Comparison of ENCODE assay signal across 1 cellular context in the genomic region with DNA sequence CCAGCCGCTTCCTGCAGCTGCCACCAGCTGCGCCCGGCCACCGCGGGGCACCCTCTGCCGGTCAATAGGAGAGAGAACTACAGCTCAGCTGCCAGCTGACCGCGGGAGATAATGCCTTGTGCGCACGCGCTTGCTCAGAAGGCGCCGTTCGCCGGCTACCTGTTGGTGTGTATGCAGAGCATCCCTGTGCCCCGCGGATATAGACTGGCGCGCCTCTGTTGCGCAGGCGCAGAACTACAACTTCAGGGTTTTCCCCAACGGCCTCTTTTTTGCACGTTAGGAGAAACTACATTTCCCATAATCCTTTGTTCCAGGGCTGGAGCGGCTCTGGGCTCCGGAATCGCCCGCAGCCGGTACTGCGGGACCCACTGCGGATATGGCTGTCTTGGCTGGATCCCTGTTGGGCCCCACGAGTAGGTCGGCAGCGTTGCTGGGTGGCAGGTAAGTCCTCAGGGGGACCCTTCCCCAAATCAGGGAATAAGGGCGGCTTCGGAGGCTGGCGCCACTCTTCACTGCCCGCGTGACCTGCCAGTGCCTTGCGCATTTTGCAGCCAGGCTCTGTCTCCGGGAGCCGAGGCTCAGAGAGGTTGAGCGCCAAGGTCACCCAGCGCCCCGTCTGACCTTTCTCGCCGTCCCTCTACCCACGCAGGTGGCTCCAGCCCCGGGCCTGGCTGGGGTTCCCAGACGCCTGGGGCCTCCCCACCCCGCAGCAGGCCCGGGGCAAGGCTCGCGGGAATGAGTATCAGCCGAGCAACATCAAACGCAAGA.
TF ChIP-seq lines count a peak whose summit lies in the region.

A gene (plus strand): TSS at position 356 of the 768 bp plus-strand sequence. CDS start 21 bp downstream, at position 377.

TF ChIP-seq in K562, 482 proteins besides CTCF, POLR2A, EP300 and RAD21 (continued from another document and continues in another):
- TF ChIP-seq, protein P1, sequence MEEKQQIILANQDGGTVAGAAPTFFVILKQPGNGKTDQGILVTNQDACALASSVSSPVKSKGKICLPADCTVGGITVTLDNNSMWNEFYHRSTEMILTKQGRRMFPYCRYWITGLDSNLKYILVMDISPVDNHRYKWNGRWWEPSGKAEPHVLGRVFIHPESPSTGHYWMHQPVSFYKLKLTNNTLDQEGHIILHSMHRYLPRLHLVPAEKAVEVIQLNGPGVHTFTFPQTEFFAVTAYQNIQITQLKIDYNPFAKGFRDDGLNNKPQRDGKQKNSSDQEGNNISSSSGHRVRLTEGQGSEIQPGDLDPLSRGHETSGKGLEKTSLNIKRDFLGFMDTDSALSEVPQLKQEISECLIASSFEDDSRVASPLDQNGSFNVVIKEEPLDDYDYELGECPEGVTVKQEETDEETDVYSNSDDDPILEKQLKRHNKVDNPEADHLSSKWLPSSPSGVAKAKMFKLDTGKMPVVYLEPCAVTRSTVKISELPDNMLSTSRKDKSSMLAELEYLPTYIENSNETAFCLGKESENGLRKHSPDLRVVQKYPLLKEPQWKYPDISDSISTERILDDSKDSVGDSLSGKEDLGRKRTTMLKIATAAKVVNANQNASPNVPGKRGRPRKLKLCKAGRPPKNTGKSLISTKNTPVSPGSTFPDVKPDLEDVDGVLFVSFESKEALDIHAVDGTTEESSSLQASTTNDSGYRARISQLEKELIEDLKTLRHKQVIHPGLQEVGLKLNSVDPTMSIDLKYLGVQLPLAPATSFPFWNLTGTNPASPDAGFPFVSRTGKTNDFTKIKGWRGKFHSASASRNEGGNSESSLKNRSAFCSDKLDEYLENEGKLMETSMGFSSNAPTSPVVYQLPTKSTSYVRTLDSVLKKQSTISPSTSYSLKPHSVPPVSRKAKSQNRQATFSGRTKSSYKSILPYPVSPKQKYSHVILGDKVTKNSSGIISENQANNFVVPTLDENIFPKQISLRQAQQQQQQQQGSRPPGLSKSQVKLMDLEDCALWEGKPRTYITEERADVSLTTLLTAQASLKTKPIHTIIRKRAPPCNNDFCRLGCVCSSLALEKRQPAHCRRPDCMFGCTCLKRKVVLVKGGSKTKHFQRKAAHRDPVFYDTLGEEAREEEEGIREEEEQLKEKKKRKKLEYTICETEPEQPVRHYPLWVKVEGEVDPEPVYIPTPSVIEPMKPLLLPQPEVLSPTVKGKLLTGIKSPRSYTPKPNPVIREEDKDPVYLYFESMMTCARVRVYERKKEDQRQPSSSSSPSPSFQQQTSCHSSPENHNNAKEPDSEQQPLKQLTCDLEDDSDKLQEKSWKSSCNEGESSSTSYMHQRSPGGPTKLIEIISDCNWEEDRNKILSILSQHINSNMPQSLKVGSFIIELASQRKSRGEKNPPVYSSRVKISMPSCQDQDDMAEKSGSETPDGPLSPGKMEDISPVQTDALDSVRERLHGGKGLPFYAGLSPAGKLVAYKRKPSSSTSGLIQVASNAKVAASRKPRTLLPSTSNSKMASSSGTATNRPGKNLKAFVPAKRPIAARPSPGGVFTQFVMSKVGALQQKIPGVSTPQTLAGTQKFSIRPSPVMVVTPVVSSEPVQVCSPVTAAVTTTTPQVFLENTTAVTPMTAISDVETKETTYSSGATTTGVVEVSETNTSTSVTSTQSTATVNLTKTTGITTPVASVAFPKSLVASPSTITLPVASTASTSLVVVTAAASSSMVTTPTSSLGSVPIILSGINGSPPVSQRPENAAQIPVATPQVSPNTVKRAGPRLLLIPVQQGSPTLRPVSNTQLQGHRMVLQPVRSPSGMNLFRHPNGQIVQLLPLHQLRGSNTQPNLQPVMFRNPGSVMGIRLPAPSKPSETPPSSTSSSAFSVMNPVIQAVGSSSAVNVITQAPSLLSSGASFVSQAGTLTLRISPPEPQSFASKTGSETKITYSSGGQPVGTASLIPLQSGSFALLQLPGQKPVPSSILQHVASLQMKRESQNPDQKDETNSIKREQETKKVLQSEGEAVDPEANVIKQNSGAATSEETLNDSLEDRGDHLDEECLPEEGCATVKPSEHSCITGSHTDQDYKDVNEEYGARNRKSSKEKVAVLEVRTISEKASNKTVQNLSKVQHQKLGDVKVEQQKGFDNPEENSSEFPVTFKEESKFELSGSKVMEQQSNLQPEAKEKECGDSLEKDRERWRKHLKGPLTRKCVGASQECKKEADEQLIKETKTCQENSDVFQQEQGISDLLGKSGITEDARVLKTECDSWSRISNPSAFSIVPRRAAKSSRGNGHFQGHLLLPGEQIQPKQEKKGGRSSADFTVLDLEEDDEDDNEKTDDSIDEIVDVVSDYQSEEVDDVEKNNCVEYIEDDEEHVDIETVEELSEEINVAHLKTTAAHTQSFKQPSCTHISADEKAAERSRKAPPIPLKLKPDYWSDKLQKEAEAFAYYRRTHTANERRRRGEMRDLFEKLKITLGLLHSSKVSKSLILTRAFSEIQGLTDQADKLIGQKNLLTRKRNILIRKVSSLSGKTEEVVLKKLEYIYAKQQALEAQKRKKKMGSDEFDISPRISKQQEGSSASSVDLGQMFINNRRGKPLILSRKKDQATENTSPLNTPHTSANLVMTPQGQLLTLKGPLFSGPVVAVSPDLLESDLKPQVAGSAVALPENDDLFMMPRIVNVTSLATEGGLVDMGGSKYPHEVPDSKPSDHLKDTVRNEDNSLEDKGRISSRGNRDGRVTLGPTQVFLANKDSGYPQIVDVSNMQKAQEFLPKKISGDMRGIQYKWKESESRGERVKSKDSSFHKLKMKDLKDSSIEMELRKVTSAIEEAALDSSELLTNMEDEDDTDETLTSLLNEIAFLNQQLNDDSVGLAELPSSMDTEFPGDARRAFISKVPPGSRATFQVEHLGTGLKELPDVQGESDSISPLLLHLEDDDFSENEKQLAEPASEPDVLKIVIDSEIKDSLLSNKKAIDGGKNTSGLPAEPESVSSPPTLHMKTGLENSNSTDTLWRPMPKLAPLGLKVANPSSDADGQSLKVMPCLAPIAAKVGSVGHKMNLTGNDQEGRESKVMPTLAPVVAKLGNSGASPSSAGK (IDR thresholded peaks at IDR 0.05): peak; percentile 89
- peak; percentile 95 for TF ChIP-seq XRCC5 (IDR thresholded peaks at IDR 0.05; ENCODE audit: low read depth, low read length)
- TF ChIP-seq, protein P2, sequence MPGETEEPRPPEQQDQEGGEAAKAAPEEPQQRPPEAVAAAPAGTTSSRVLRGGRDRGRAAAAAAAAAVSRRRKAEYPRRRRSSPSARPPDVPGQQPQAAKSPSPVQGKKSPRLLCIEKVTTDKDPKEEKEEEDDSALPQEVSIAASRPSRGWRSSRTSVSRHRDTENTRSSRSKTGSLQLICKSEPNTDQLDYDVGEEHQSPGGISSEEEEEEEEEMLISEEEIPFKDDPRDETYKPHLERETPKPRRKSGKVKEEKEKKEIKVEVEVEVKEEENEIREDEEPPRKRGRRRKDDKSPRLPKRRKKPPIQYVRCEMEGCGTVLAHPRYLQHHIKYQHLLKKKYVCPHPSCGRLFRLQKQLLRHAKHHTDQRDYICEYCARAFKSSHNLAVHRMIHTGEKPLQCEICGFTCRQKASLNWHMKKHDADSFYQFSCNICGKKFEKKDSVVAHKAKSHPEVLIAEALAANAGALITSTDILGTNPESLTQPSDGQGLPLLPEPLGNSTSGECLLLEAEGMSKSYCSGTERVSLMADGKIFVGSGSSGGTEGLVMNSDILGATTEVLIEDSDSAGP (CRISPR knock-in tag; IDR thresholded peaks at IDR 0.05): no peak
- no peak for TF ChIP-seq SRSF7 (optimal IDR thresholded peaks at IDR 0.05; ENCODE audit: low read depth, low read length)
- peak; percentile 67 for TF ChIP-seq MBD2 (IDR thresholded peaks at IDR 0.05; ENCODE audit: borderline replicate concordance, low read depth)
- TF ChIP-seq, protein P3, sequence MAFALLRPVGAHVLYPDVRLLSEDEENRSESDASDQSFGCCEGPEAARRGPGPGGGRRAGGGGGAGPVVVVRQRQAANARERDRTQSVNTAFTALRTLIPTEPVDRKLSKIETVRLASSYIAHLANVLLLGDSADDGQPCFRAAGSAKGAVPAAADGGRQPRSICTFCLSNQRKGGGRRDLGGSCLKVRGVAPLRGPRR (CRISPR knock-in tag; IDR thresholded peaks at IDR 0.05): no peak
- no peak for TF ChIP-seq RBM25 (IDR thresholded peaks at IDR 0.05; ENCODE audit: low read depth, low read length, severe bottlenecking)
- TF ChIP-seq, protein P4, sequence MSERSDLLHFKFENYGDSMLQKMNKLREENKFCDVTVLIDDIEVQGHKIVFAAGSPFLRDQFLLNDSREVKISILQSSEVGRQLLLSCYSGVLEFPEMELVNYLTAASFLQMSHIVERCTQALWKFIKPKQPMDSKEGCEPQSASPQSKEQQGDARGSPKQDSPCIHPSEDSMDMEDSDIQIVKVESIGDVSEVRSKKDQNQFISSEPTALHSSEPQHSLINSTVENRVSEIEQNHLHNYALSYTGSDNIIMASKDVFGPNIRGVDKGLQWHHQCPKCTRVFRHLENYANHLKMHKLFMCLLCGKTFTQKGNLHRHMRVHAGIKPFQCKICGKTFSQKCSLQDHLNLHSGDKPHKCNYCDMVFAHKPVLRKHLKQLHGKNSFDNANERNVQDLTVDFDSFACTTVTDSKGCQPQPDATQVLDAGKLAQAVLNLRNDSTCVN (CRISPR knock-in tag; IDR thresholded peaks at IDR 0.05): no peak
- TF ChIP-seq, protein P5, sequence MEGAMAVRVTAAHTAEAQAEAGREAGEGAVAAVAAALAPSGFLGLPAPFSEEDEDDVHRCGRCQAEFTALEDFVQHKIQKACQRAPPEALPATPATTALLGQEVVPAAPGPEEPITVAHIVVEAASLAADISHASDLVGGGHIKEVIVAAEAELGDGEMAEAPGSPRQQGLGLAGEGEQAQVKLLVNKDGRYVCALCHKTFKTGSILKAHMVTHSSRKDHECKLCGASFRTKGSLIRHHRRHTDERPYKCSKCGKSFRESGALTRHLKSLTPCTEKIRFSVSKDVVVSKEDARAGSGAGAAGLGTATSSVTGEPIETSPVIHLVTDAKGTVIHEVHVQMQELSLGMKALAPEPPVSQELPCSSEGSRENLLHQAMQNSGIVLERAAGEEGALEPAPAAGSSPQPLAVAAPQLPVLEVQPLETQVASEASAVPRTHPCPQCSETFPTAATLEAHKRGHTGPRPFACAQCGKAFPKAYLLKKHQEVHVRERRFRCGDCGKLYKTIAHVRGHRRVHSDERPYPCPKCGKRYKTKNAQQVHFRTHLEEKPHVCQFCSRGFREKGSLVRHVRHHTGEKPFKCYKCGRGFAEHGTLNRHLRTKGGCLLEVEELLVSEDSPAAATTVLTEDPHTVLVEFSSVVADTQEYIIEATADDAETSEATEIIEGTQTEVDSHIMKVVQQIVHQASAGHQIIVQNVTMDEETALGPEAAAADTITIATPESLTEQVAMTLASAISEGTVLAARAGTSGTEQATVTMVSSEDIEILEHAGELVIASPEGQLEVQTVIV (CRISPR knock-in tag; IDR thresholded peaks at IDR 0.05; ENCODE audit: borderline replicate concordance): no peak
- TF ChIP-seq RBFOX2 (IDR thresholded peaks at IDR 0.05; ENCODE audit: low read depth, low read length): peak; percentile 88
- no peak for TF ChIP-seq ZKSCAN1 (IDR thresholded peaks at IDR 0.05; ENCODE audit: low read depth, low read length)
- TF ChIP-seq, protein P6, sequence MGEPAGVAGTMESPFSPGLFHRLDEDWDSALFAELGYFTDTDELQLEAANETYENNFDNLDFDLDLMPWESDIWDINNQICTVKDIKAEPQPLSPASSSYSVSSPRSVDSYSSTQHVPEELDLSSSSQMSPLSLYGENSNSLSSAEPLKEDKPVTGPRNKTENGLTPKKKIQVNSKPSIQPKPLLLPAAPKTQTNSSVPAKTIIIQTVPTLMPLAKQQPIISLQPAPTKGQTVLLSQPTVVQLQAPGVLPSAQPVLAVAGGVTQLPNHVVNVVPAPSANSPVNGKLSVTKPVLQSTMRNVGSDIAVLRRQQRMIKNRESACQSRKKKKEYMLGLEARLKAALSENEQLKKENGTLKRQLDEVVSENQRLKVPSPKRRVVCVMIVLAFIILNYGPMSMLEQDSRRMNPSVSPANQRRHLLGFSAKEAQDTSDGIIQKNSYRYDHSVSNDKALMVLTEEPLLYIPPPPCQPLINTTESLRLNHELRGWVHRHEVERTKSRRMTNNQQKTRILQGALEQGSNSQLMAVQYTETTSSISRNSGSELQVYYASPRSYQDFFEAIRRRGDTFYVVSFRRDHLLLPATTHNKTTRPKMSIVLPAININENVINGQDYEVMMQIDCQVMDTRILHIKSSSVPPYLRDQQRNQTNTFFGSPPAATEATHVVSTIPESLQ (CRISPR knock-in tag; IDR thresholded peaks at IDR 0.05): peak; percentile 85
- TF ChIP-seq, protein P7, sequence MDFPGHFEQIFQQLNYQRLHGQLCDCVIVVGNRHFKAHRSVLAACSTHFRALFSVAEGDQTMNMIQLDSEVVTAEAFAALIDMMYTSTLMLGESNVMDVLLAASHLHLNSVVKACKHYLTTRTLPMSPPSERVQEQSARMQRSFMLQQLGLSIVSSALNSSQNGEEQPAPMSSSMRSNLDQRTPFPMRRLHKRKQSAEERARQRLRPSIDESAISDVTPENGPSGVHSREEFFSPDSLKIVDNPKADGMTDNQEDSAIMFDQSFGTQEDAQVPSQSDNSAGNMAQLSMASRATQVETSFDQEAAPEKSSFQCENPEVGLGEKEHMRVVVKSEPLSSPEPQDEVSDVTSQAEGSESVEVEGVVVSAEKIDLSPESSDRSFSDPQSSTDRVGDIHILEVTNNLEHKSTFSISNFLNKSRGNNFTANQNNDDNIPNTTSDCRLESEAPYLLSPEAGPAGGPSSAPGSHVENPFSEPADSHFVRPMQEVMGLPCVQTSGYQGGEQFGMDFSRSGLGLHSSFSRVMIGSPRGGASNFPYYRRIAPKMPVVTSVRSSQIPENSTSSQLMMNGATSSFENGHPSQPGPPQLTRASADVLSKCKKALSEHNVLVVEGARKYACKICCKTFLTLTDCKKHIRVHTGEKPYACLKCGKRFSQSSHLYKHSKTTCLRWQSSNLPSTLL (IDR thresholded peaks at IDR 0.05): no peak
- TF ChIP-seq, protein P8, sequence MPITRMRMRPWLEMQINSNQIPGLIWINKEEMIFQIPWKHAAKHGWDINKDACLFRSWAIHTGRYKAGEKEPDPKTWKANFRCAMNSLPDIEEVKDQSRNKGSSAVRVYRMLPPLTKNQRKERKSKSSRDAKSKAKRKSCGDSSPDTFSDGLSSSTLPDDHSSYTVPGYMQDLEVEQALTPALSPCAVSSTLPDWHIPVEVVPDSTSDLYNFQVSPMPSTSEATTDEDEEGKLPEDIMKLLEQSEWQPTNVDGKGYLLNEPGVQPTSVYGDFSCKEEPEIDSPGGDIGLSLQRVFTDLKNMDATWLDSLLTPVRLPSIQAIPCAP (CRISPR knock-in tag; IDR thresholded peaks at IDR 0.05; ENCODE audit: borderline replicate concordance): no peak
- peak; percentile 65 for TF ChIP-seq POLR2B (IDR thresholded peaks at IDR 0.05; ENCODE audit: low read depth, partially characterized antibody)
- TF ChIP-seq, protein P9, sequence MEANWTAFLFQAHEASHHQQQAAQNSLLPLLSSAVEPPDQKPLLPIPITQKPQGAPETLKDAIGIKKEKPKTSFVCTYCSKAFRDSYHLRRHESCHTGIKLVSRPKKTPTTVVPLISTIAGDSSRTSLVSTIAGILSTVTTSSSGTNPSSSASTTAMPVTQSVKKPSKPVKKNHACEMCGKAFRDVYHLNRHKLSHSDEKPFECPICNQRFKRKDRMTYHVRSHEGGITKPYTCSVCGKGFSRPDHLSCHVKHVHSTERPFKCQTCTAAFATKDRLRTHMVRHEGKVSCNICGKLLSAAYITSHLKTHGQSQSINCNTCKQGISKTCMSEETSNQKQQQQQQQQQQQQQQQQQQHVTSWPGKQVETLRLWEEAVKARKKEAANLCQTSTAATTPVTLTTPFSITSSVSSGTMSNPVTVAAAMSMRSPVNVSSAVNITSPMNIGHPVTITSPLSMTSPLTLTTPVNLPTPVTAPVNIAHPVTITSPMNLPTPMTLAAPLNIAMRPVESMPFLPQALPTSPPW (CRISPR knock-in tag; IDR thresholded peaks at IDR 0.05): peak; percentile 53
- no peak for TF ChIP-seq ZNF444 (CRISPR knock-in tag; IDR thresholded peaks at IDR 0.05)
- TF ChIP-seq EP400 (IDR thresholded peaks at IDR 0.05): peak; percentile 76
